14 cellular contexts compared by ENCODE assay signal in the genomic region with DNA sequence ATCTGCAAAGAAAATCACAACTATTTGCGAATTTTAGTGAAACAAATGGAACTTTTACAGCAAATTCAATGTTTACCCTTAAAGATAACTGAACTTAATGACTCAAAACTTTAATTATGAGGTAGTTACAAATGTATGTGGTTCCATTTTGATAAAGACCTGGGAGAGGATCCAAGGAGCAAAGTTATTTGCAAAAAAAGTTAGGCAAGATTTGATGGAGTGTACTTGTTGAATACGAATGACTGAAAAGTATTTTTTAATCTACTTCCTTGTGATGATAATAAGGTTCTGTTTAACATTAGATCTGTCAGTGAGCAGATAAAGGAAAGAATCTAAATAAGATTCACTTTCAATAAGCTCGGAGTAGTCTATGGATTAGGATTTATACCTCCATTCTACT.
DNase-seq lines count a peak whose midpoint lies in the region; ATAC-seq, FAIRE-seq and TF ChIP-seq lines count a peak whose summit lies in the region.
"Had no signal": no experiment of that assay in that cellular context is flagged by ENCODE, and none has a peak within 500 bp of the region (broad histone marks: within the 10 kb centered on the region; RNA-seq: fewer than 3 reads in every experiment).

No MANE protein-coding gene starts in this region.

- ATAC-seq in A549 = no peak
- ATAC-seq: HepG2 had no signal

- H3K36me3 ChIP-seq in astrocyte (ENCODE audit: insufficient read depth, low read length) (no peaks in the 10 kb centered on the region), small intestine (ENCODE audit: control insufficient read depth in 2 of 2, insufficient read depth in 2 of 2, low read length in 2 of 2) (no peaks in the 10 kb centered on the region)
- H3K36me3 ChIP-seq: BLaER1 treated with 17β-estradiol and CSF1 and Interleukin-3, amounts not matched to agents 10 nM and 100 nM had no signal

- TF ChIP-seq EP300 in A549 (IDR thresholded peaks at IDR 0.05) = no peak

- no peaks in the 10 kb centered on the region for H3K36me3 Mint-ChIP-seq in astrocyte (ENCODE audit: low read depth, unreplicated experiment)
- H3K36me3 Mint-ChIP-seq: CD4-positive, CD25-positive, alpha-beta regulatory T cell had no signal

- no peak for DNase-seq in A549 (ENCODE audit: low read depth in 1 of 2, low spot score in 1 of 2)
- DNase-seq in astrocyte (ENCODE audit: low read depth) = peak; percentile 39
- DNase-seq in fibroblast of the aortic adventitia (ENCODE audit: low read depth) = peak; percentile 38
- DNase-seq in small intestine = peak; percentile 8
- DNase-seq in HuH-7 (ENCODE audit: low spot score) = no peak
- DNase-seq in LoVo (ENCODE audit: low spot score) = no peak
- no peak for DNase-seq in activated T-cell treated with anti-CD3 and anti-CD28 coated beads, Interleukin-2, amount 50 U/mL, for 1 hour
- DNase-seq: 8988T; ACHN; CD4-positive, CD25-positive, alpha-beta regulatory T cell; HCEC 1CT had no signal

- no peak overlapping the region for H3K4me3 Mint-ChIP-seq in astrocyte (ENCODE audit: unreplicated experiment)
- H3K4me3 Mint-ChIP-seq: CD4-positive, CD25-positive, alpha-beta regulatory T cell had no signal

- no peak for FAIRE-seq in A549 (lab: Jason Lieb, UNC)
- FAIRE-seq in astrocyte (lab: Jason Lieb, UNC) = no peak
- no peak for FAIRE-seq in small intestine (lab: Jason Lieb, UNC)
- FAIRE-seq: HepG2, HTR-8/SVneo had no signal

- CTCF ChIA-PET in A549 (lab: Yijun Ruan, JAX) = no interaction called here

- no peaks in the 10 kb centered on the region for H3K79me2 ChIP-seq in astrocyte (ENCODE audit: insufficient read depth, low read length)

- no peak for TF ChIP-seq CTCF in A549 (IDR thresholded peaks at IDR 0.05)
- no peak for TF ChIP-seq CTCF in astrocyte (IDR thresholded peaks at IDR 0.05; ENCODE audit: insufficient read depth, low read depth, low read length)
- TF ChIP-seq CTCF in fibroblast of the aortic adventitia (IDR thresholded peaks at IDR 0.05; ENCODE audit: insufficient read depth, low read length) = no peak

- H3K4me1 ChIP-seq in A549 = peaks cover 15% of the 10 kb centered on the region; the same call in 2 of the 3 replicates
- H3K4me1 ChIP-seq in astrocyte (ENCODE audit: insufficient read depth, low read length) = no peaks in the 10 kb centered on the region
- no peaks in the 10 kb centered on the region for H3K4me1 ChIP-seq in small intestine (ENCODE audit: control insufficient read depth in 2 of 2, insufficient read depth in 1 of 2, low read depth in 1 of 2, low read length in 1 of 2)
- H3K4me1 ChIP-seq: BLaER1 treated with 17β-estradiol and CSF1 and Interleukin-3, amounts not matched to agents 10 nM and 100 nM had no signal

- H3K27me3 ChIP-seq in astrocyte (ENCODE audit: insufficient read depth, low read length) = no peaks in the 10 kb centered on the region
- no peaks in the 10 kb centered on the region for H3K27me3 ChIP-seq in small intestine (ENCODE audit: control insufficient read depth in 2 of 2, insufficient read depth in 2 of 2, low read length in 2 of 2)
- H3K27me3 ChIP-seq: BLaER1 treated with 17β-estradiol and CSF1 and Interleukin-3, amounts not matched to agents 10 nM and 100 nM had no signal

- peak overlapping the region; percentile 29 for H3K4me2 ChIP-seq in A549
- H3K4me2 ChIP-seq in astrocyte (ENCODE audit: low read length) = no peak overlapping the region
- H3K4me2 ChIP-seq: BLaER1 treated with 17β-estradiol and CSF1 and Interleukin-3, amounts not matched to agents 10 nM and 100 nM had no signal

- H3K27ac Mint-ChIP-seq in astrocyte (ENCODE audit: unreplicated experiment) = no peak overlapping the region
- H3K27ac Mint-ChIP-seq: CD4-positive, CD25-positive, alpha-beta regulatory T cell had no signal

- no peaks in the 10 kb centered on the region for H4K20me1 ChIP-seq in astrocyte (ENCODE audit: insufficient read depth, low read length)
- H4K20me1 ChIP-seq: BLaER1 treated with 17β-estradiol and CSF1 and Interleukin-3, amounts not matched to agents 10 nM and 100 nM had no signal

- POLR2A ChIA-PET in A549 (lab: Yijun Ruan, JAX) = no interaction called here

- no peak overlapping the region for H3K27ac ChIP-seq in A549
- no peak overlapping the region for H3K27ac ChIP-seq in astrocyte (ENCODE audit: low read depth, low read length)
- H3K27ac ChIP-seq in small intestine (ENCODE audit: low read depth in 1 of 2, low read length in 1 of 2) = no peak overlapping the region
- H3K27ac ChIP-seq: BLaER1 treated with 17β-estradiol and CSF1 and Interleukin-3, amounts not matched to agents 10 nM and 100 nM had no signal

- H3K27me3 Mint-ChIP-seq in astrocyte (ENCODE audit: low read depth, unreplicated experiment) = no peaks in the 10 kb centered on the region
- H3K27me3 Mint-ChIP-seq: CD4-positive, CD25-positive, alpha-beta regulatory T cell had no signal

- H3K9me3 Mint-ChIP-seq in astrocyte (ENCODE audit: unreplicated experiment) = peaks cover 9% of the 10 kb centered on the region

- no peak overlapping the region for H3K4me3 ChIP-seq in A549
- no peak overlapping the region for H3K4me3 ChIP-seq in astrocyte (ENCODE audit: insufficient read depth, low read depth, low read length)
- H3K4me3 ChIP-seq in fibroblast of the aortic adventitia (ENCODE audit: low read depth, low read length) = no peak overlapping the region
- H3K4me3 ChIP-seq in small intestine (ENCODE audit: low read depth in 1 of 2, low read length in 2 of 2) = no peak overlapping the region
- H3K4me3 ChIP-seq: BLaER1 treated with 17β-estradiol and CSF1 and Interleukin-3, amounts not matched to agents 10 nM and 100 nM had no signal

- H3K9me3 ChIP-seq in A549 = peaks cover 5% of the 10 kb centered on the region; the same call in 1 of the 3 replicates
- H3K9me3 ChIP-seq in astrocyte (ENCODE audit: insufficient read depth, low read depth, low read length) = no peaks in the 10 kb centered on the region
- H3K9me3 ChIP-seq in small intestine (ENCODE audit: control insufficient read depth, low read depth) = no peaks in the 10 kb centered on the region

- H3K4me1 Mint-ChIP-seq in astrocyte (ENCODE audit: low read depth, unreplicated experiment) = no peaks in the 10 kb centered on the region

- no peak for TF ChIP-seq RAD21 in A549 (conservative IDR thresholded peaks at IDR 0.05 in 1 of 2, IDR thresholded peaks at IDR 0.05 in 1 of 2)

- H2AFZ ChIP-seq in astrocyte (ENCODE audit: low read depth, low read length) = no peak overlapping the region

- no peak overlapping the region for H3K9ac ChIP-seq in astrocyte (ENCODE audit: low read length)
- H3K9ac ChIP-seq: BLaER1 treated with 17β-estradiol and CSF1 and Interleukin-3, amounts not matched to agents 10 nM and 100 nM had no signal

- 45% methylated on average over 3 of the region's 3 CpGs for WGBS in A549 (ENCODE audit: missing lambda C conversion rate)
- WGBS in small intestine, 3 donors = 10 to 38% (median 19%) methylated on average over 3 of the region's 3 CpGs

- TF ChIP-seq POLR2A in A549 (IDR thresholded peaks at IDR 0.05; ENCODE audit: low read length) = no peak

TF ChIP-seq in A549, 52 proteins besides CTCF, POLR2A, EP300 and RAD21:
- TF ChIP-seq PHF8 (IDR thresholded peaks at IDR 0.05; ENCODE audit: borderline replicate concordance, low read depth) (no peak), SREBF2 (IDR thresholded peaks at IDR 0.05) (no peak), HOXB13 (CRISPR knock-in tag; IDR thresholded peaks at IDR 0.05; ENCODE audit: low read depth) (no peak), NPAS2 (CRISPR knock-in tag; IDR thresholded peaks at IDR 0.05; ENCODE audit: borderline replicate concordance) (no peak), KDM5A (IDR thresholded peaks at IDR 0.05) (no peak), SMC3 (IDR thresholded peaks at IDR 0.05) (no peak)

Comparison
In these comparisons a context has a peak if more than half of its experiments do, and no peak if none do; other contexts are left out.
1. DNase-seq: peak in astrocyte (single experiment), fibroblast of the aortic adventitia (single experiment) and small intestine (single experiment); none in A549 (0 of 2), HuH-7 (single experiment), LoVo (single experiment) and activated T-cell treated with anti-CD3 and anti-CD28 coated beads, Interleukin-2, amount 50 U/mL, for 1 hour (single experiment).